8 cellular contexts compared by ENCODE assay signal in genomic region chr17:42322382-42323267, GRCh38. TPM values are rescaled to one million over a fixed set of nuclear protein-coding genes. Genes with fewer than 3 reads are reported as not detected.
DNase-seq lines count a peak whose midpoint lies in the region; ATAC-seq, FAIRE-seq and TF ChIP-seq lines count a peak whose summit lies in the region.

No MANE protein-coding gene starts in this region.

- peaks cover 80% of the 10 kb centered on the region for H3K36me3 Mint-ChIP-seq in activated CD4-positive, alpha-beta T cell treated with anti-CD3 and anti-CD28 coated beads, Interleukin-2, amount 10 ng/mL, durations not matched to agents 24 days and 14 days (ENCODE audit: low read depth)
- peaks cover 43% of the 10 kb centered on the region for H3K36me3 Mint-ChIP-seq in chondrocyte (ENCODE audit: low read depth)

- no peaks in the 10 kb centered on the region for H3K9me3 Mint-ChIP-seq in activated CD4-positive, alpha-beta T cell treated with anti-CD3 and anti-CD28 coated beads, Interleukin-2, amount 10 ng/mL, durations not matched to agents 24 days and 14 days
- no peaks in the 10 kb centered on the region for H3K9me3 Mint-ChIP-seq in chondrocyte (ENCODE audit: low read depth)

- peak; percentile 99 for FAIRE-seq in HepG2 (lab: Jason Lieb, UNC)

- H3K4me1 ChIP-seq in HepG2 (ENCODE audit: insufficient read depth, low read length): peaks cover 6% of the 10 kb centered on the region

- H3K4me3 ChIP-seq in HL-60 (replicated peaks; ENCODE audit: insufficient read depth, low read length): no peak overlapping the region
- H3K4me3 ChIP-seq in HepG2 (replicated peaks in 1 of 3; ENCODE audit: insufficient read depth in 1 of 3, low read depth in 2 of 3, low read length in 3 of 3): no peak overlapping the region

- H3K4me2 ChIP-seq in HepG2 (ENCODE audit: low read depth, low read length): no peak overlapping the region

- in situ Hi-C loops in HepG2 (cut with HindIII; ENCODE audit: extremely low pct_ligation_motif_present, low pct_unique_long_range_greater_than_20kb): loop anchor here (5.0 kb wide), 2 partner anchors 80 to 200 kb away; no protein-coding TSS in a partner anchor

- no peaks in the 10 kb centered on the region for H3K79me2 ChIP-seq in HepG2 (ENCODE audit: insufficient read depth, low read length)

- peaks cover 5% of the 10 kb centered on the region; the same call in 1 of the 2 replicates for H4K20me1 ChIP-seq in HepG2 (ENCODE audit: insufficient read depth, low read length)

- BruUV-seq in HepG2 (replicated peaks; lab: Mats Ljungman, UMichigan): no TSS peak

- TF ChIP-seq CTCF in GM12873 (IDR thresholded peaks at IDR 0.05; ENCODE audit: insufficient read depth, low read depth, low read length, missing control alignments): peak; percentile 100
- TF ChIP-seq CTCF in HL-60 (IDR thresholded peaks at IDR 0.05; ENCODE audit: insufficient read depth, low read length): peak; percentile 99
- peak; percentile 100 for TF ChIP-seq CTCF in chondrocyte (IDR thresholded peaks at IDR 0.05)
- peak; percentile 100 for TF ChIP-seq CTCF in HepG2 (CRISPR knock-in tag; IDR thresholded peaks at IDR 0.05)

- CTCF ChIA-PET in HepG2 (lab: Yijun Ruan, JAX; ENCODE audit: low intra/inter-chr PET ratio, low total read pairs): interaction anchor here (0.9 to 5.9 kb wide), 9 partner anchors 11 to 207 kb away, joined by 3 to 163 read pairs (median 8); no protein-coding TSS in a partner anchor

- WGBS in HepG2 (ENCODE audit: low lambda C conversion rate): 48% methylated on average over 10 of the region's 10 CpGs

- 0 out of 4 replicates have a peak, but pooled peaks of 1 of the 2 experiments have one; percentile 27 for TF ChIP-seq EP300 in HepG2 (IDR thresholded peaks at IDR 0.05; ENCODE audit: low read depth in 2 of 2, low read length in 2 of 2)
- no peak for TF ChIP-seq EP300 in HepG2 (CRISPR knock-in tag; IDR thresholded peaks at IDR 0.05; ENCODE audit: borderline replicate concordance)

- H3K36me3 ChIP-seq in HepG2 (replicated peaks in 1 of 2; ENCODE audit: control insufficient read depth in 1 of 2, insufficient read depth in 2 of 2, low read length in 2 of 2): peaks cover 20 to 68% of the 10 kb centered on the region in 2 experiments

- H2AFZ ChIP-seq in HepG2 (ENCODE audit: low read length): no peak overlapping the region

- no peak for TF ChIP-seq POLR2A in HepG2 (IDR thresholded peaks at IDR 0.05; ENCODE audit: insufficient read depth in 1 of 2, low read depth in 2 of 2, low read length in 2 of 2)

- H3K27ac ChIP-seq in HL-60 (replicated peaks): no peak overlapping the region
- no peak overlapping the region for H3K27ac ChIP-seq in HepG2 (ENCODE audit: extremely low read length, insufficient read depth, low read length)

- POLR2A ChIA-PET in HepG2 (lab: Yijun Ruan, JAX): interaction anchor here (1.0 to 1.2 kb wide), 2 partner anchors 11 to 81 kb away, joined by 3 to 8 read pairs; no protein-coding TSS in a partner anchor

- peak; percentile 92 to 93 for DNase-seq in HL-60 (ENCODE audit: low read depth in 1 of 2, low spot score in 1 of 2)
- DNase-seq in NCI-H69 (lab: John Stamatoyannopoulos, UW): peak; percentile 93
- peak; percentile 98 for DNase-seq in activated CD4-positive, alpha-beta T cell treated with anti-CD3 and anti-CD28 coated beads, Interleukin-2, amount 10 ng/mL, durations not matched to agents 24 days and 14 days
- DNase-seq in chondrocyte (ENCODE audit: low spot score): peak; percentile 97
- DNase-seq in HepG2 (ENCODE audit: low spot score): peak; percentile 90
- peak; percentile 91 for DNase-seq in stimulated activated CD4-positive, alpha-beta T cell treated with anti-CD3 and anti-CD28 coated beads, Interleukin-4, amount 100 ng/mL, for 4 hours

- ATAC-seq in HepG2: peak; percentile 97
- no peak for ATAC-seq in HG02840 (IDR thresholded peaks at IDR 0.05; ENCODE audit: low FRiP score, unreplicated experiment)

- H3K4me3 Mint-ChIP-seq in activated CD4-positive, alpha-beta T cell treated with anti-CD3 and anti-CD28 coated beads, Interleukin-2, amount 10 ng/mL, durations not matched to agents 24 days and 14 days: peak overlapping the region; percentile 39
- no peak overlapping the region for H3K4me3 Mint-ChIP-seq in chondrocyte (ENCODE audit: unreplicated experiment)

- H3K9ac ChIP-seq in HepG2 (ENCODE audit: insufficient read depth, low read depth, low read length): no peak overlapping the region

- no peaks in the 10 kb centered on the region for H3K27me3 Mint-ChIP-seq in activated CD4-positive, alpha-beta T cell treated with anti-CD3 and anti-CD28 coated beads, Interleukin-2, amount 10 ng/mL, durations not matched to agents 24 days and 14 days
- no peaks in the 10 kb centered on the region for H3K27me3 Mint-ChIP-seq in chondrocyte (ENCODE audit: low read depth)

- H3K4me1 Mint-ChIP-seq in activated CD4-positive, alpha-beta T cell treated with anti-CD3 and anti-CD28 coated beads, Interleukin-2, amount 10 ng/mL, durations not matched to agents 24 days and 14 days: peaks cover 41% of the 10 kb centered on the region
- H3K4me1 Mint-ChIP-seq in chondrocyte (ENCODE audit: low read depth): peaks cover 27% of the 10 kb centered on the region

- intact Hi-C loops in activated CD4-positive, alpha-beta T cell treated with anti-CD3 and anti-CD28 coated beads, Interleukin-2, amount 10 ng/mL, durations not matched to agents 24 days and 14 days (cut with micrococcal nuclease): loop anchor here (1.0 to 2.0 kb wide), 4 partner anchors 8 to 84 kb away; no protein-coding TSS in a partner anchor
- intact Hi-C loops in HepG2 (cut with micrococcal nuclease; ENCODE audit: unreplicated experiment): loop anchor here (1.0 kb wide), 2 partner anchors 84 to 205 kb away; no protein-coding TSS in a partner anchor

- peak overlapping the region; percentile 73 for H3K27ac Mint-ChIP-seq in activated CD4-positive, alpha-beta T cell treated with anti-CD3 and anti-CD28 coated beads, Interleukin-2, amount 10 ng/mL, durations not matched to agents 24 days and 14 days
- H3K27ac Mint-ChIP-seq in chondrocyte (ENCODE audit: unreplicated experiment): peak overlapping the region; percentile 70

- no peaks in the 10 kb centered on the region for H3K9me3 ChIP-seq in HepG2 (ENCODE audit: low read length)

- H3K27me3 ChIP-seq in HL-60 (ENCODE audit: insufficient read depth, poor library complexity, severe bottlenecking): no peaks in the 10 kb centered on the region
- no peaks in the 10 kb centered on the region for H3K27me3 ChIP-seq in HepG2 (ENCODE audit: control insufficient read depth in 1 of 2, insufficient read depth in 2 of 2, low read length in 2 of 2)

- TF ChIP-seq RAD21 in HepG2 (CRISPR knock-in tag; IDR thresholded peaks at IDR 0.05): peak; percentile 100

RNA-seq across cellular contexts. Expression of gene STAT5A, which starts 34.3 kb away (rescaled TPM):
- 346 and 348 TPM in 2 replicates for total RNA-seq in activated CD4-positive, alpha-beta T cell treated with anti-CD3 and anti-CD28 coated beads, Interleukin-2, amount 10 ng/mL, durations not matched to agents 24 days and 14 days
- total RNA-seq in chondrocyte (12.2 to 17.6 TPM (median 14.3 TPM) in 3 replicates), HepG2 (2016; rRNA removed; fragmentation: Illumina TruSeq; extraction: Trizol) (4.1 and 4.5 TPM in 2 replicates)
- total RNA-seq in HepG2 (2016; cell fraction: cytosol; rRNA removed; fragmentation: Illumina TruSeq; extraction: Trizol; ENCODE audit: low read depth): 1.5 and 1.6 TPM in 2 replicates
- 2.4 and 3.2 TPM in 2 replicates for total RNA-seq in HepG2 (2016; cell fraction: insoluble cytoplasmic fraction; rRNA removed; fragmentation: Illumina TruSeq; extraction: Trizol)
- total RNA-seq in HepG2 (2016; cell fraction: membrane; rRNA removed; fragmentation: Illumina TruSeq; extraction: Trizol): 3.5 and 3.6 TPM in 2 replicates
- total RNA-seq in HepG2 (2016; cell fraction: nucleus; rRNA removed; fragmentation: Illumina TruSeq; extraction: Trizol): 3.1 and 4.2 TPM in 2 replicates
- polyA plus RNA-seq in HepG2 (2011; rRNA removed): 1.2 and 1.4 TPM in 2 replicates
- polyA plus RNA-seq in HepG2 (2011; cell fraction: cytosol; rRNA removed): 1.3 and 1.4 TPM in 2 replicates
- polyA plus RNA-seq in HepG2 (2011; cell fraction: nucleus; rRNA removed): 3.3 and 3.4 TPM in 2 replicates
- 3.9 and 7.9 TPM in 2 replicates for polyA plus RNA-seq in HepG2 (2012)
- 1.2 and 1.4 TPM in 2 replicates for polyA plus RNA-seq in HepG2 (2016; cell fraction: cytosol; fragmentation: Illumina TruSeq; extraction: Trizol; ENCODE audit: low read depth)
- 2.4 and 3.3 TPM in 2 replicates for polyA plus RNA-seq in HepG2 (2016; cell fraction: insoluble cytoplasmic fraction; fragmentation: Illumina TruSeq; extraction: Trizol; ENCODE audit: low read depth)
- polyA plus RNA-seq in HepG2 (2016; cell fraction: membrane; fragmentation: Illumina TruSeq; extraction: Trizol; ENCODE audit: low read depth): 2.4 and 2.5 TPM in 2 replicates
- polyA plus RNA-seq in HepG2 (2016; cell fraction: nucleus; fragmentation: Illumina TruSeq; extraction: Trizol; ENCODE audit: insufficient read depth, low read depth): 3.2 and 4.2 TPM in 2 replicates
- 6.3 and 24.5 TPM in 2 replicates for polyA minus RNA-seq in HepG2 (2011; rRNA and poly(A)+ RNA removed; ENCODE audit: low replicate concordance)
- polyA minus RNA-seq in HepG2 (2011; cell fraction: cytosol; rRNA and poly(A)+ RNA removed): 1.7 TPM in 2 replicates
- polyA minus RNA-seq in HepG2 (2011; cell fraction: nucleus; rRNA and poly(A)+ RNA removed): 1.7 and 3.0 TPM in 2 replicates

RNA-seq across cellular contexts. Expression of gene STAT5B, which starts 46.4 kb away (rescaled TPM):
- total RNA-seq in activated CD4-positive, alpha-beta T cell treated with anti-CD3 and anti-CD28 coated beads, Interleukin-2, amount 10 ng/mL, durations not matched to agents 24 days and 14 days: 184 and 189 TPM in 2 replicates
- total RNA-seq in chondrocyte (29.5 to 32.8 TPM (median 31.0 TPM) in 3 replicates), HepG2 (2016; rRNA removed; fragmentation: Illumina TruSeq; extraction: Trizol) (17.2 and 21.0 TPM in 2 replicates)
- 8.8 and 10.4 TPM in 2 replicates for total RNA-seq in HepG2 (2016; cell fraction: cytosol; rRNA removed; fragmentation: Illumina TruSeq; extraction: Trizol; ENCODE audit: low read depth)
- 14.8 and 23.5 TPM in 2 replicates for total RNA-seq in HepG2 (2016; cell fraction: insoluble cytoplasmic fraction; rRNA removed; fragmentation: Illumina TruSeq; extraction: Trizol)
- total RNA-seq in HepG2 (2016; cell fraction: membrane; rRNA removed; fragmentation: Illumina TruSeq; extraction: Trizol): 13.7 and 14.6 TPM in 2 replicates
- total RNA-seq in HepG2 (2016; cell fraction: nucleus; rRNA removed; fragmentation: Illumina TruSeq; extraction: Trizol): 21.1 and 22.8 TPM in 2 replicates
- polyA plus RNA-seq in HepG2 (2011; rRNA removed): 42.8 and 44.8 TPM in 2 replicates
- polyA plus RNA-seq in HepG2 (2011; cell fraction: cytosol; rRNA removed): 18.5 and 22.6 TPM in 2 replicates
- polyA plus RNA-seq in HepG2 (2011; cell fraction: nucleus; rRNA removed): 110 and 115 TPM in 2 replicates
- polyA plus RNA-seq in HepG2 (2012): 27.0 and 34.0 TPM in 2 replicates
- polyA plus RNA-seq in HepG2 (2016; cell fraction: cytosol; fragmentation: Illumina TruSeq; extraction: Trizol; ENCODE audit: low read depth): 3.0 and 3.2 TPM in 2 replicates
- 13.9 and 18.4 TPM in 2 replicates for polyA plus RNA-seq in HepG2 (2016; cell fraction: insoluble cytoplasmic fraction; fragmentation: Illumina TruSeq; extraction: Trizol; ENCODE audit: low read depth)
- polyA plus RNA-seq in HepG2 (2016; cell fraction: membrane; fragmentation: Illumina TruSeq; extraction: Trizol; ENCODE audit: low read depth): 8.2 and 9.4 TPM in 2 replicates
- 73.9 and 77.3 TPM in 2 replicates for polyA plus RNA-seq in HepG2 (2016; cell fraction: nucleus; fragmentation: Illumina TruSeq; extraction: Trizol; ENCODE audit: insufficient read depth, low read depth)
- 35.0 and 59.1 TPM in 2 replicates for polyA minus RNA-seq in HepG2 (2011; rRNA and poly(A)+ RNA removed; ENCODE audit: low replicate concordance)
- 14.9 and 16.6 TPM in 2 replicates for polyA minus RNA-seq in HepG2 (2011; cell fraction: cytosol; rRNA and poly(A)+ RNA removed)
- polyA minus RNA-seq in HepG2 (2011; cell fraction: nucleus; rRNA and poly(A)+ RNA removed): 36.8 and 37.1 TPM in 2 replicates

Comparison
In these comparisons a context has a peak if more than half of its experiments do, and no peak if none do; other contexts are left out.
1. RNA of gene STAT5A, which starts 34.3 kb away (total RNA-seq): 346 to 348 TPM in activated CD4-positive, alpha-beta T cell treated with anti-CD3 and anti-CD28 coated beads, Interleukin-2, amount 10 ng/mL, durations not matched to agents 24 days and 14 days; 12.2 to 17.6 TPM in chondrocyte and 1.5 to 4.5 TPM in HepG2; every median in the first group is over 10 times any median in the second.
2. Peak in every context shown above with its lines, with median percentiles within 50 percentile points of each other: CTCF ChIP-seq and DNase-seq.